11 cellular contexts compared by ENCODE assay signal in genomic region chr18:32760391-32760790, GRCh38. TPM values are rescaled to one million over a fixed set of nuclear protein-coding genes. Genes with fewer than 3 reads are reported as not detected.
DNase-seq lines count a peak whose midpoint lies in the region; ATAC-seq and TF ChIP-seq lines count a peak whose summit lies in the region.
"Had no signal": no experiment of that assay in that cellular context is flagged by ENCODE, and none has a peak within 500 bp of the region (broad histone marks: within the 10 kb centered on the region; RNA-seq: fewer than 3 reads in every experiment).

No MANE protein-coding gene starts in this region.

- DNase-seq in WTC11 (ENCODE audit: low spot score) (peak; percentile 63), DMS 273 treated with DMSO at 0.1 percent for 48 hours (lab: John Stamatoyannopoulos, UW) (no peak), D341Med (ENCODE audit: low spot score) (no peak), psoas muscle (no peak)
- DNase-seq in activated CD8-positive, alpha-beta memory T cell treated with anti-CD3 and anti-CD28 coated beads, Interleukin-2, amount 10 ng/mL, durations not matched to agents 7 days and 5 days: no peak
- DNase-seq: IMR-90, SW 1271 had no signal

- peaks cover 0 to 3% (median 0%) of the 10 kb centered on the region in 3 donors for H3K27me3 ChIP-seq in psoas muscle (ENCODE audit: insufficient read depth in 3 of 3, low read length in 2 of 3)

- peaks cover 65% of the 10 kb centered on the region for H3K4me1 Mint-ChIP-seq in WTC11
- peaks cover 4% of the 10 kb centered on the region for H3K4me1 Mint-ChIP-seq in activated CD8-positive, alpha-beta memory T cell treated with anti-CD3 and anti-CD28 coated beads, Interleukin-2, amount 10 ng/mL, durations not matched to agents 7 days and 5 days
- H3K4me1 Mint-ChIP-seq: activated naive CD4-positive, alpha-beta T cell treated with anti-CD3 and anti-CD28 coated beads, Interleukin-2, amount 50 U/mL, for 24 hours had no signal

- no peaks in the 10 kb centered on the region for H3K36me3 ChIP-seq in psoas muscle (ENCODE audit: insufficient read depth in 1 of 2, low read depth in 1 of 2)

- WGBS in psoas muscle, 3 donors: 50 to 54% (median 50%) methylated on average over 6 of the region's 6 CpGs

- no peak overlapping the region for H3K27ac ChIP-seq in psoas muscle

- ATAC-seq in GM18498 (IDR thresholded peaks at IDR 0.05; ENCODE audit: unreplicated experiment) (peak; percentile 100), GM21423 (IDR thresholded peaks at IDR 0.05; ENCODE audit: unreplicated experiment) (peak; percentile 100), HG03135 (IDR thresholded peaks at IDR 0.05; ENCODE audit: unreplicated experiment) (peak; percentile 99), WTC11 (peak; percentile 99), psoas muscle (no peak)
- no peak for ATAC-seq in activated CD8-positive, alpha-beta memory T cell treated with anti-CD3 and anti-CD28 coated beads, Interleukin-2, amount 10 ng/mL, durations not matched to agents 7 days and 5 days

- H3K4me3 Mint-ChIP-seq in WTC11: peak overlapping the region; percentile 47
- no peak overlapping the region for H3K4me3 Mint-ChIP-seq in activated CD8-positive, alpha-beta memory T cell treated with anti-CD3 and anti-CD28 coated beads, Interleukin-2, amount 10 ng/mL, durations not matched to agents 7 days and 5 days
- H3K4me3 Mint-ChIP-seq: activated naive CD4-positive, alpha-beta T cell treated with anti-CD3 and anti-CD28 coated beads, Interleukin-2, amount 50 U/mL, for 24 hours had no signal

- no peaks in the 10 kb centered on the region for H3K9me3 ChIP-seq in psoas muscle

- POLR2A ChIA-PET in WTC11 (lab: Charles Lee): interaction anchor here (1.9 kb wide), 1 partner anchor 10 kb away, joined by 11 read pairs; no protein-coding TSS in a partner anchor

- TF ChIP-seq CTCF in WTC11 (IDR thresholded peaks at IDR 0.05) (no peak), psoas muscle (IDR thresholded peaks at IDR 0.05) (no peak)

- peak overlapping the region; percentile 93 for H3K27ac Mint-ChIP-seq in WTC11
- H3K27ac Mint-ChIP-seq in activated CD8-positive, alpha-beta memory T cell treated with anti-CD3 and anti-CD28 coated beads, Interleukin-2, amount 10 ng/mL, durations not matched to agents 7 days and 5 days: no peak overlapping the region
- H3K27ac Mint-ChIP-seq: activated naive CD4-positive, alpha-beta T cell treated with anti-CD3 and anti-CD28 coated beads, Interleukin-2, amount 50 U/mL, for 24 hours had no signal

- H3K27me3 Mint-ChIP-seq in WTC11 (ENCODE audit: low read depth): no peaks in the 10 kb centered on the region
- peaks cover 5% of the 10 kb centered on the region for H3K27me3 Mint-ChIP-seq in activated CD8-positive, alpha-beta memory T cell treated with anti-CD3 and anti-CD28 coated beads, Interleukin-2, amount 10 ng/mL, durations not matched to agents 7 days and 5 days

- H3K36me3 Mint-ChIP-seq in WTC11: no peaks in the 10 kb centered on the region
- no peaks in the 10 kb centered on the region for H3K36me3 Mint-ChIP-seq in activated CD8-positive, alpha-beta memory T cell treated with anti-CD3 and anti-CD28 coated beads, Interleukin-2, amount 10 ng/mL, durations not matched to agents 7 days and 5 days
- H3K36me3 Mint-ChIP-seq: activated naive CD4-positive, alpha-beta T cell treated with anti-CD3 and anti-CD28 coated beads, Interleukin-2, amount 50 U/mL, for 24 hours had no signal

- intact Hi-C loops in psoas muscle (cut with DNase I): no loop called here

- no peak overlapping the region for H3K4me3 ChIP-seq in psoas muscle

- H3K9me3 Mint-ChIP-seq in WTC11: no peaks in the 10 kb centered on the region
- no peaks in the 10 kb centered on the region for H3K9me3 Mint-ChIP-seq in activated CD8-positive, alpha-beta memory T cell treated with anti-CD3 and anti-CD28 coated beads, Interleukin-2, amount 10 ng/mL, durations not matched to agents 7 days and 5 days (ENCODE audit: low read depth)
- H3K9me3 Mint-ChIP-seq: activated naive CD4-positive, alpha-beta T cell treated with anti-CD3 and anti-CD28 coated beads, Interleukin-2, amount 50 U/mL, for 24 hours had no signal

- CTCF ChIA-PET in WTC11 (lab: Charles Lee): interaction anchor here (0.9 to 1.4 kb wide), 2 partner anchors 8 to 11 kb away, joined by 3 to 12 read pairs; no protein-coding TSS in a partner anchor
- CTCF ChIA-PET in activated CD8-positive, alpha-beta memory T cell treated with anti-CD3 and anti-CD28 coated beads, Interleukin-2, amount 10 ng/mL, durations not matched to agents 7 days and 5 days (lab: Charles Lee): no interaction called here

- H3K4me1 ChIP-seq in psoas muscle: no peaks in the 10 kb centered on the region

TF ChIP-seq in WTC11, 78 proteins besides CTCF, POLR2A, EP300 and RAD21:
- TF ChIP-seq NR3C1 (CRISPR knock-in tag; conservative IDR thresholded peaks at IDR 0.05; ENCODE audit: low read depth): no peak
- no peak for TF ChIP-seq ZNF532 (CRISPR knock-in tag; IDR thresholded peaks at IDR 0.05; ENCODE audit: borderline replicate concordance)

RNA-seq across cellular contexts. Expression of gene KLHL14, which starts 12.4 kb away (rescaled TPM):
- total RNA-seq in WTC11 (2021): 3.9 to 4.8 TPM (median 4.3 TPM) in 3 replicates
- total RNA-seq in psoas muscle: not detected
- under 1 TPM in 1 of 3 donors, not detected in 2; 0.01 TPM for polyA plus RNA-seq in psoas muscle
- total RNA-seq in activated CD8-positive, alpha-beta memory T cell treated with anti-CD3 and anti-CD28 coated beads, Interleukin-2, amount 10 ng/mL, durations not matched to agents 7 days and 5 days: not detected
- total RNA-seq: IMR-90 had no signal
- polyA plus RNA-seq: IMR-90 had no signal

Comparison
In these comparisons a context has a peak if more than half of its experiments do, and no peak if none do; other contexts are left out.
1. ATAC-seq: peak in GM18498 (single experiment), GM21423 (single experiment), HG03135 (single experiment) and WTC11 (single experiment); none in psoas muscle (0 of 4) and activated CD8-positive, alpha-beta memory T cell treated with anti-CD3 and anti-CD28 coated beads, Interleukin-2, amount 10 ng/mL, durations not matched to agents 7 days and 5 days (single experiment).